In genomic region chr2:26401739-26402541, GRCh38 we compare ENCODE assay signal across 9 cellular contexts. TPM values are rescaled to one million over a fixed set of nuclear protein-coding genes. Genes with fewer than 3 reads are reported as not detected.
DNase-seq lines count a peak whose midpoint lies in the region; ATAC-seq, FAIRE-seq and TF ChIP-seq lines count a peak whose summit lies in the region.
"Had no signal": no experiment of that assay in that cellular context is flagged by ENCODE, and none has a peak within 500 bp of the region (broad histone marks: within the 10 kb centered on the region; RNA-seq: fewer than 3 reads in every experiment).

TSS of gene DRC1 (plus strand) at chr2:26401920. CDS start at chr2:26401990, 70 bp downstream.

- no peak within 1 kb of the TSS for H3K9ac ChIP-seq in iPS-15b (ENCODE audit: low read depth, low read length)

- DNase-seq in activated CD8-positive, alpha-beta memory T cell treated with anti-CD3 and anti-CD28 coated beads, Interleukin-2, amount 10 ng/mL, durations not matched to agents 7 days and 5 days, result peak; percentile 65
- no peak for DNase-seq in activated CD8-positive, alpha-beta memory T cell treated with anti-CD3 and anti-CD28 coated beads for 24 hours
- DNase-seq in NCI-H2196 treated with DMSO at 0.1 percent for 48 hours (lab: John Stamatoyannopoulos, UW; ENCODE audit: unreplicated experiment) (peak; percentile 60), bronchial epithelial cell (ENCODE audit: low read depth) (peak; percentile 61), gastrocnemius medialis (peak; percentile 3 to 14)

- H3K27me3 ChIP-seq in bronchial epithelial cell (ENCODE audit: control insufficient read depth, insufficient read depth, low read length), result no peaks in the 10 kb centered on the region
- no peaks in the 10 kb centered on the region for H3K27me3 ChIP-seq in iPS-15b (ENCODE audit: control insufficient read depth, insufficient read depth, low read length)
- no peaks in the 10 kb centered on the region for H3K27me3 ChIP-seq in gastrocnemius medialis

- no peaks in the 10 kb centered on the region for H3K9me3 ChIP-seq in iPS-15b (ENCODE audit: control insufficient read depth, insufficient read depth, low read length)
- H3K9me3 ChIP-seq in gastrocnemius medialis, result no peaks in the 10 kb centered on the region

- no peak within 1 kb of the TSS for H3K4me3 Mint-ChIP-seq in activated CD8-positive, alpha-beta memory T cell treated with anti-CD3 and anti-CD28 coated beads, Interleukin-2, amount 10 ng/mL, durations not matched to agents 7 days and 5 days

- no peak within 1 kb of the TSS for H3K27ac Mint-ChIP-seq in activated CD8-positive, alpha-beta memory T cell treated with anti-CD3 and anti-CD28 coated beads, Interleukin-2, amount 10 ng/mL, durations not matched to agents 7 days and 5 days

- TF ChIP-seq CTCF in bronchial epithelial cell (IDR thresholded peaks at IDR 0.05; ENCODE audit: insufficient read depth, low read length, severe bottlenecking) (no peak), gastrocnemius medialis (IDR thresholded peaks at IDR 0.05 in 4 of 5, conservative IDR thresholded peaks at IDR 0.05 in 1 of 5) (no peak)

- TF ChIP-seq POLR2A in gastrocnemius medialis (IDR thresholded peaks at IDR 0.05), result no peak

- peaks cover 8% of the 10 kb centered on the region for H3K4me1 Mint-ChIP-seq in activated CD8-positive, alpha-beta memory T cell treated with anti-CD3 and anti-CD28 coated beads, Interleukin-2, amount 10 ng/mL, durations not matched to agents 7 days and 5 days

- CTCF ChIA-PET in activated CD8-positive, alpha-beta memory T cell treated with anti-CD3 and anti-CD28 coated beads, Interleukin-2, amount 10 ng/mL, durations not matched to agents 7 days and 5 days (lab: Charles Lee), result no interaction called here

- peaks cover 1% of the 10 kb centered on the region for H3K36me3 Mint-ChIP-seq in activated CD8-positive, alpha-beta memory T cell treated with anti-CD3 and anti-CD28 coated beads, Interleukin-2, amount 10 ng/mL, durations not matched to agents 7 days and 5 days

- H3K9me3 Mint-ChIP-seq in activated CD8-positive, alpha-beta memory T cell treated with anti-CD3 and anti-CD28 coated beads, Interleukin-2, amount 10 ng/mL, durations not matched to agents 7 days and 5 days (ENCODE audit: low read depth), result no peaks in the 10 kb centered on the region

- peak; percentile 71 for ATAC-seq in activated CD8-positive, alpha-beta memory T cell treated with anti-CD3 and anti-CD28 coated beads, Interleukin-2, amount 10 ng/mL, durations not matched to agents 7 days and 5 days
- ATAC-seq in gastrocnemius medialis (peak in 1 of 2 donors; percentile 52), HG03571 (IDR thresholded peaks at IDR 0.05; ENCODE audit: unreplicated experiment) (no peak), GM21529 (IDR thresholded peaks at IDR 0.05; ENCODE audit: unreplicated experiment) (no peak)

- in situ Hi-C loops in gastrocnemius medialis (cut with MboI; ENCODE audit: low sequenced_read_pairs in 4 of 4), result no loop called here

- H3K4me3 ChIP-seq in bronchial epithelial cell (ENCODE audit: low read depth, low read length) (peak within 1 kb of the TSS; percentile 24), iPS-15b (ENCODE audit: low read depth, low read length) (peak within 1 kb of the TSS; percentile 70), gastrocnemius medialis (peak within 1 kb of the TSS in 2 of 4 donors; percentile 7 to 20)

- peaks cover 24% of the 10 kb centered on the region for H3K27me3 Mint-ChIP-seq in activated CD8-positive, alpha-beta memory T cell treated with anti-CD3 and anti-CD28 coated beads, Interleukin-2, amount 10 ng/mL, durations not matched to agents 7 days and 5 days

- H3K4me1 ChIP-seq in iPS-15b (ENCODE audit: control insufficient read depth, insufficient read depth, low read length), result peaks cover 3% of the 10 kb centered on the region
- H3K4me1 ChIP-seq in gastrocnemius medialis, result peaks cover 4 to 6% of the 10 kb centered on the region in 2 donors

- no peak within 1 kb of the TSS for H3K27ac ChIP-seq in gastrocnemius medialis

- H3K36me3 ChIP-seq in bronchial epithelial cell (ENCODE audit: control insufficient read depth, insufficient read depth, low read length) (no peaks in the 10 kb centered on the region), iPS-15b (ENCODE audit: control insufficient read depth, insufficient read depth, low read length) (no peaks in the 10 kb centered on the region), gastrocnemius medialis (no peaks in the 10 kb centered on the region)

- no peak for FAIRE-seq in bronchial epithelial cell (lab: Jason Lieb, UNC)
- FAIRE-seq: TTC549 had no signal

- intact Hi-C loops in gastrocnemius medialis (cut with DNase I; ENCODE audit: low total_unique reads), result no loop called here

RNA-seq across cellular contexts. Expression of gene DRC1, which starts in this region (rescaled TPM):
- not detected for total RNA-seq in activated CD8-positive, alpha-beta memory T cell treated with anti-CD3 and anti-CD28 coated beads, Interleukin-2, amount 10 ng/mL, durations not matched to agents 7 days and 5 days
- total RNA-seq in bronchial epithelial cell (0.38 TPM in 1 of 2 replicates, not detected in the other), gastrocnemius medialis (not detected)

Comparison
In these comparisons a context has a peak if more than half of its experiments do, and no peak if none do; other contexts are left out.
1. Peak in DNase-seq and ATAC-seq in activated CD8-positive, alpha-beta memory T cell treated with anti-CD3 and anti-CD28 coated beads, Interleukin-2, amount 10 ng/mL, durations not matched to agents 7 days and 5 days; RNA of the gene not detected or under 1 TPM.
2. Peak in DNase-seq and H3K4me3 ChIP-seq in bronchial epithelial cell; RNA of the gene not detected or under 1 TPM.
3. Peak in DNase-seq in gastrocnemius medialis; RNA of the gene not detected or under 1 TPM.